ENCODE assay signal across 12 cellular contexts in genomic region chr1:100449477-100449876, GRCh38.
DNase-seq lines count a peak whose midpoint lies in the region; ATAC-seq and TF ChIP-seq lines count a peak whose summit lies in the region.
"Had no signal": no experiment of that assay in that cellular context is flagged by ENCODE, and none has a peak within 500 bp of the region (broad histone marks: within the 10 kb centered on the region; RNA-seq: fewer than 3 reads in every experiment).

No MANE protein-coding gene starts in this region.

- H3K27ac Mint-ChIP-seq in activated naive CD8-positive, alpha-beta T cell = peak overlapping the region; percentile 87
- H3K27ac Mint-ChIP-seq: stimulated activated naive B cell treated with anti-CD40 and anti-IgM and Interleukin-4, amounts not matched to agents 10 μg/mL and 1 μg/mL and 100 μg/mL, for 72 hours had no signal

- H3K36me3 ChIP-seq in GM06990 (ENCODE audit: control insufficient read depth, insufficient read depth, low read length) = no peaks in the 10 kb centered on the region

- H3K4me3 ChIP-seq in GM06990 (replicated peaks; ENCODE audit: low read depth, low read length) = no peak overlapping the region

- H3K27me3 ChIP-seq in GM06990 (replicated peaks; ENCODE audit: control insufficient read depth, insufficient read depth, low read length) = no peaks in the 10 kb centered on the region

- H3K36me3 Mint-ChIP-seq in activated naive CD8-positive, alpha-beta T cell = peaks cover 35% of the 10 kb centered on the region

- H3K4me3 Mint-ChIP-seq in activated naive CD8-positive, alpha-beta T cell = no peak overlapping the region
- H3K4me3 Mint-ChIP-seq: stimulated activated naive B cell treated with anti-CD40 and anti-IgM and Interleukin-4, amounts not matched to agents 10 μg/mL and 1 μg/mL and 100 μg/mL, for 72 hours had no signal

- ATAC-seq in GM19025 (IDR thresholded peaks at IDR 0.05; ENCODE audit: low read depth, unreplicated experiment) (peak; percentile 68), HG03175 (IDR thresholded peaks at IDR 0.05; ENCODE audit: unreplicated experiment) (peak; percentile 58), GM21423 (IDR thresholded peaks at IDR 0.05; ENCODE audit: unreplicated experiment) (no peak), GM21526 (IDR thresholded peaks at IDR 0.05; ENCODE audit: low FRiP score, unreplicated experiment) (no peak)

- H3K9me3 Mint-ChIP-seq in activated naive CD8-positive, alpha-beta T cell (ENCODE audit: low read depth) = peaks cover 3% of the 10 kb centered on the region
- H3K9me3 Mint-ChIP-seq: stimulated activated naive B cell treated with anti-CD40 and anti-IgM and Interleukin-4, amounts not matched to agents 10 μg/mL and 1 μg/mL and 100 μg/mL, for 72 hours had no signal

- H3K4me1 Mint-ChIP-seq in activated naive CD8-positive, alpha-beta T cell (ENCODE audit: low read depth) = peaks cover 87% of the 10 kb centered on the region

- DNase-seq in GM06990 (ENCODE audit: extremely low read depth, insufficient read length) (peak; percentile 34), NCI-H1694 treated with DMSO at 0.1 percent for 48 hours (lab: John Stamatoyannopoulos, UW) (no peak), SW480 (ENCODE audit: low spot score) (no peak)
- DNase-seq: activated effector memory CD4-positive, alpha-beta T cell treated with Interleukin-2 at 50 U/mL for 16 hours; GOT3; NK-92 treated with Interleukin-12 subunit alpha and Interleukin-12 subunit beta, amount 100 ng/mL, for 24 hours; stimulated activated naive B cell treated with anti-CD40 and anti-IgM and Interleukin-4, amounts not matched to agents 10 μg/mL and 1 μg/mL and 100 μg/mL, for 72 hours had no signal

- no peaks in the 10 kb centered on the region for H3K27me3 Mint-ChIP-seq in activated naive CD8-positive, alpha-beta T cell
- H3K27me3 Mint-ChIP-seq: stimulated activated naive B cell treated with anti-CD40 and anti-IgM and Interleukin-4, amounts not matched to agents 10 μg/mL and 1 μg/mL and 100 μg/mL, for 72 hours had no signal

- no peak for TF ChIP-seq CTCF in GM06990 (IDR thresholded peaks at IDR 0.05; ENCODE audit: insufficient read depth, low read length, poor library complexity, severe bottlenecking)

Comparison
In these comparisons a context has a peak if more than half of its experiments do, and no peak if none do; other contexts are left out.
1. ATAC-seq: peak in GM19025 (single experiment) and HG03175 (single experiment); none in GM21423 (single experiment) and GM21526 (single experiment).